9 cellular contexts compared by ENCODE assay signal in the genomic region with DNA sequence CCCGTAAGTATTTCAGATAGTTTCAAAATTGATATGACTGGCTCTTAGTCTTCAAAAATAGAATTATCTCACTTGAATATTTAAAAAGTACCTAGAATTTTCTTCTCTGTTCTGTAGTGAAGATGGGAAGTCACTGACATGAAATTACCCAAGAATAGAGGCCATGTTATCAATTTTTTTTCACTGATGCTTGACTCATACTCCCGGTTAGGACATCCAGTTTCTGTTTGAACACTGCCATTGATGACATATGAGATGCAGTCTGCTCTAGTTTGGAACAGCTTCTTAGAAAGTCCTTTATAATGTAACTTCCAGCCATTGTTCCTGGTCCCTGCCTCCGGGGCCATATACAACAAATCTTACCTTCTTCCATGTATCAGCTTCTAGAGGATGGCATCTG. TPM values are rescaled to one million over a fixed set of nuclear protein-coding genes. Genes with fewer than 3 reads are reported as not detected.
DNase-seq lines count a peak whose midpoint lies in the region; ATAC-seq and TF ChIP-seq lines count a peak whose summit lies in the region.
"Had no signal": no experiment of that assay in that cellular context is flagged by ENCODE, and none has a peak within 500 bp of the region (broad histone marks: within the 10 kb centered on the region; RNA-seq: fewer than 3 reads in every experiment).

No MANE protein-coding gene starts in this region.

- H3K4me3 ChIP-seq in GM12865 (ENCODE audit: low read depth, low read length) (no peak overlapping the region), heart right ventricle (no peak overlapping the region), tibial nerve (no peak overlapping the region)

- H3K9me3 ChIP-seq in heart right ventricle: no peaks in the 10 kb centered on the region
- H3K9me3 ChIP-seq in tibial nerve: no peaks in the 10 kb centered on the region

- ATAC-seq in GM19468 (IDR thresholded peaks at IDR 0.05; ENCODE audit: extremely low read depth, unreplicated experiment) (peak; percentile 41), heart right ventricle (peak in 6 of 8 donors; percentile 56 to 88 (median 68))

- TF ChIP-seq POLR2A in tibial nerve (IDR thresholded peaks at IDR 0.05): no peak

- H3K27ac ChIP-seq in heart right ventricle (peak overlapping the region in 4 of 10 donors; percentile 4 to 26 (median 12)), tibial nerve (no peak overlapping the region)

- peaks cover 0 to 22% (median 0%) of the 10 kb centered on the region in 9 donors for H3K36me3 ChIP-seq in heart right ventricle
- H3K36me3 ChIP-seq in tibial nerve: peaks cover 0 to 6% (median 0%) of the 10 kb centered on the region in 3 donors

- no peak for TF ChIP-seq CTCF in GM12865 (IDR thresholded peaks at IDR 0.05; ENCODE audit: insufficient read depth, low read depth, low read length, missing control alignments)
- no peak for TF ChIP-seq CTCF in heart right ventricle (IDR thresholded peaks at IDR 0.05)
- TF ChIP-seq CTCF in tibial nerve (IDR thresholded peaks at IDR 0.05): no peak

- intact Hi-C loops in heart right ventricle (cut with DNase I): no loop called here

- peaks cover 0 to 88% (median 38%) of the 10 kb centered on the region in 9 donors for H3K4me1 ChIP-seq in heart right ventricle
- peaks cover 0 to 11% (median 0%) of the 10 kb centered on the region in 4 donors for H3K4me1 ChIP-seq in tibial nerve

- H3K27me3 ChIP-seq in heart right ventricle (no peaks in the 10 kb centered on the region), tibial nerve (no peaks in the 10 kb centered on the region)

- peak in 1 of 2 donors; percentile 26 for TF ChIP-seq EP300 in tibial nerve (IDR thresholded peaks at IDR 0.05)

- 55 to 62% methylated on average over 3 of the region's 3 CpGs for WGBS in heart right ventricle, 2 donors
- 69 to 82% methylated on average over 3 of the region's 3 CpGs for WGBS in tibial nerve, 2 donors

- peak; percentile 68 for DNase-seq in GM12865 (ENCODE audit: low read depth)
- peak; percentile 41 for DNase-seq in HPDE6-E6E7 (ENCODE audit: extremely low spot score)
- no peak for DNase-seq in heart right ventricle
- no peak for DNase-seq in stimulated activated CD4-positive, alpha-beta T cell treated with anti-CD3 and anti-CD28 coated beads, Interleukin-12 subunit alpha, Interleukin-12 subunit beta, amount 100 ng/mL, for 4 hours
- no peak for DNase-seq in tibial nerve (ENCODE audit: low spot score in 2 of 2)
- no peak for DNase-seq in stimulated activated CD4-positive, alpha-beta T cell treated with anti-CD3 and anti-CD28 coated beads, Interleukin-4, amount 100 ng/mL, for 1 hour
- DNase-seq in medulla oblongata (ENCODE audit: extremely low spot score): no peak
- DNase-seq: activated naive CD8-positive, alpha-beta T cell treated with anti-CD3 and anti-CD28 coated beads, Interleukin-2, amount 10 ng/mL, durations not matched to agents 7 days and 5 days had no signal

RNA-seq across cellular contexts. Expression of a gene that starts 26.0 kb away (rescaled TPM):
- total RNA-seq in heart right ventricle (100 to 1,000 TPM; 357 to 560 (median 437) TPM), tibial nerve (10 to 100 TPM; 21.9 to 32.6 (median 23.2) TPM)
- 10 to 100 TPM; 63.2 to 64.7 TPM for polyA plus RNA-seq in heart right ventricle

Comparison
In these comparisons a context has a peak if more than half of its experiments do, and no peak if none do; other contexts are left out.
1. DNase-seq: peak in GM12865 (single experiment) and HPDE6-E6E7 (single experiment); none in heart right ventricle (0 of 2), stimulated activated CD4-positive, alpha-beta T cell treated with anti-CD3 and anti-CD28 coated beads, Interleukin-12 subunit alpha, Interleukin-12 subunit beta, amount 100 ng/mL, for 4 hours (single experiment), tibial nerve (0 of 2), stimulated activated CD4-positive, alpha-beta T cell treated with anti-CD3 and anti-CD28 coated beads, Interleukin-4, amount 100 ng/mL, for 1 hour (single experiment) and medulla oblongata (single experiment).
2. RNA of a gene that starts 26.0 kb away (total RNA-seq): 357 to 560 TPM in heart right ventricle; 21.9 to 32.6 TPM in tibial nerve; every median in the first group is over 10 times any median in the second.